11 cellular contexts compared by ENCODE assay signal in the genomic region with DNA sequence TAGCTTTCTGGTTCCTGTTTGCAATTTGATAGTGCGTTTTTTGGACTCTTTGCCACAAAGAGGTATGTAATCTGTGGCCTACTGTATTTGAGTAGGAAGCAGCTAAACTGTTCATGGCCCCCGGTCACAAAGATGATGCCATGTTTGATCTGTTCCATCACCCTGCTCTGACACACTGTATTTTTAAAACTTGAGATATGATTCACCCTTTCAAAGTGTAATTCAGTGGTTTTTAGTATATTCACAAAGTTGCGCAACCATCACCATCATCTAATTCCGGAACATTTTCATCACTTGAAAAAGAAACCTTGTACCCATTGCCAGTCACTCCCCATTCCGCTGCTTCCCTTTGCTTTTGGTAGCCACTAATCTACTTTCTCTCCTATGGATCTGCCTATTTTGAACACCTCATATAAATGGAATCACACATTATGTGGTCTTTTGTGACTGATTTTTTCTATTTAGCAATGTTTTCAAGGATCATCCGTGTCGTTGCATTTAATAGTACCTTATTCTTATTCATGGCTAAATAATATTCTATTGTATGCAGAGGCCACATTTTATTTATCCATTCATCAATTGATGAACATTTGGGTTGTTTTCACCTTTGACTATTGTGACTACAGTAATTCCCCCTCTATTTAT.
DNase-seq lines count a peak whose midpoint lies in the region; ATAC-seq and TF ChIP-seq lines count a peak whose summit lies in the region.
"Had no signal": no experiment of that assay in that cellular context is flagged by ENCODE, and none has a peak within 500 bp of the region (broad histone marks: within the 10 kb centered on the region; RNA-seq: fewer than 3 reads in every experiment).

No MANE protein-coding gene starts in this region.

- H3K27ac Mint-ChIP-seq in CD4-positive, alpha-beta memory T cell = no peak overlapping the region
- H3K27ac Mint-ChIP-seq: CD8-positive, alpha-beta T cell had no signal

- peak; percentile 16 for DNase-seq in stimulated activated CD4-positive, alpha-beta T cell treated with anti-CD3 and anti-CD28 coated beads, Interleukin-15, amount 100 ng/mL, for 24 hours
- DNase-seq in stimulated activated CD4-positive, alpha-beta T cell treated with anti-CD3 and anti-CD28 coated beads, Interleukin-4, amount 100 ng/mL, for 1 hour = no peak
- no peak for DNase-seq in SJSA1 (ENCODE audit: low read depth in 1 of 2, low spot score in 2 of 2)
- DNase-seq in fibroblast of mammary gland (ENCODE audit: low read depth) = peak; percentile 95
- no peak for DNase-seq in NCI-H2029 treated with DMSO at 0.1 percent for 48 hours (lab: John Stamatoyannopoulos, UW)
- DNase-seq in aorta = no peak
- DNase-seq in CD4-positive, alpha-beta memory T cell = no peak
- DNase-seq: CD8-positive, alpha-beta T cell; left colon; NCI-H1092 treated with DMSO at 0.1 percent for 48 hours had no signal

- CTCF ChIA-PET in CD4-positive, alpha-beta memory T cell (lab: Charles Lee; ENCODE audit: partially characterized antibody) = no interaction called here

- peaks cover 0 to 11% (median 7%) of the 10 kb centered on the region in 8 donors for H3K9me3 Mint-ChIP-seq in CD4-positive, alpha-beta memory T cell

- H3K4me3 ChIP-seq in SJSA1 = no peak overlapping the region
- H3K4me3 ChIP-seq in fibroblast of mammary gland (ENCODE audit: control insufficient read depth, low read depth, low read length) = no peak overlapping the region
- H3K4me3 ChIP-seq in aorta (ENCODE audit: low read length in 2 of 2) = no peak overlapping the region
- H3K4me3 ChIP-seq in CD4-positive, alpha-beta memory T cell (ENCODE audit: low read length in 2 of 2) = no peak overlapping the region

- intact Hi-C loops in aorta (cut with DNase I) = no loop called here
- intact Hi-C loops in CD4-positive, alpha-beta memory T cell (cut with micrococcal nuclease) = no loop called here

- peaks cover 21% of the 10 kb centered on the region for H3K4me1 ChIP-seq in SJSA1 (replicated peaks)
- H3K4me1 ChIP-seq in aorta (ENCODE audit: control insufficient read depth in 1 of 2, insufficient read depth in 2 of 2, low read length in 2 of 2) = no peaks in the 10 kb centered on the region
- H3K4me1 ChIP-seq in CD4-positive, alpha-beta memory T cell (ENCODE audit: insufficient read depth, low read length) = no peaks in the 10 kb centered on the region

- H3K27ac ChIP-seq in SJSA1 (peak overlapping the region; percentile 73), aorta (ENCODE audit: low read depth in 1 of 2, low read length in 2 of 2) (no peak overlapping the region)
- H3K27ac ChIP-seq in CD4-positive, alpha-beta memory T cell (ENCODE audit: low read depth, low read length) = no peak overlapping the region

- ATAC-seq in HG02840 (IDR thresholded peaks at IDR 0.05; ENCODE audit: low FRiP score, unreplicated experiment) (no peak), aorta (ENCODE audit: low FRiP score) (no peak)
- ATAC-seq: CD8-positive, alpha-beta T cell; left colon had no signal

- TF ChIP-seq CTCF in fibroblast of mammary gland (conservative IDR thresholded peaks at IDR 0.05; ENCODE audit: control insufficient read depth, insufficient read depth, low read depth, low read length) = no peak

- peaks cover 0 to 2% (median 0%) of the 10 kb centered on the region in 4 donors for H3K4me1 Mint-ChIP-seq in CD4-positive, alpha-beta memory T cell

- no peaks in the 10 kb centered on the region for H3K27me3 ChIP-seq in SJSA1 (replicated peaks)
- no peaks in the 10 kb centered on the region for H3K27me3 ChIP-seq in aorta (ENCODE audit: control insufficient read depth in 1 of 2, insufficient read depth in 2 of 2, low read length in 1 of 2)
- no peaks in the 10 kb centered on the region for H3K27me3 ChIP-seq in CD4-positive, alpha-beta memory T cell (ENCODE audit: insufficient read depth, low read length)

- WGBS in aorta, 2 donors = 94 to 95% methylated on average over 7 of the region's 7 CpGs

- H3K36me3 Mint-ChIP-seq in CD4-positive, alpha-beta memory T cell = peaks cover 0 to 2% of the 10 kb centered on the region in 2 donors

- peaks cover 6% of the 10 kb centered on the region; the same call in 1 of the 2 replicates for H3K9me3 ChIP-seq in SJSA1 (replicated peaks)
- no peaks in the 10 kb centered on the region for H3K9me3 ChIP-seq in aorta (ENCODE audit: control insufficient read depth, low read length)
- H3K9me3 ChIP-seq in CD4-positive, alpha-beta memory T cell (ENCODE audit: control insufficient read depth in 1 of 2, low read length in 2 of 2) = no peaks in the 10 kb centered on the region

- H3K4me3 Mint-ChIP-seq in CD4-positive, alpha-beta memory T cell = no peak overlapping the region
- H3K4me3 Mint-ChIP-seq: CD8-positive, alpha-beta T cell had no signal

- POLR2A ChIA-PET in CD4-positive, alpha-beta memory T cell (lab: Charles Lee; ENCODE audit: partially characterized antibody) = no interaction called here

- H3K36me3 ChIP-seq in SJSA1 = no peaks in the 10 kb centered on the region
- H3K36me3 ChIP-seq in aorta (ENCODE audit: control insufficient read depth in 1 of 2, insufficient read depth in 2 of 2, low read length in 1 of 2) = no peaks in the 10 kb centered on the region
- H3K36me3 ChIP-seq in CD4-positive, alpha-beta memory T cell (ENCODE audit: insufficient read depth, low read length) = no peaks in the 10 kb centered on the region

- H3K27me3 Mint-ChIP-seq in CD4-positive, alpha-beta memory T cell = no peaks in the 10 kb centered on the region

Comparison
In these comparisons a context has a peak if more than half of its experiments do, and no peak if none do; other contexts are left out.
1. DNase-seq: peak in stimulated activated CD4-positive, alpha-beta T cell treated with anti-CD3 and anti-CD28 coated beads, Interleukin-15, amount 100 ng/mL, for 24 hours (single experiment) and fibroblast of mammary gland (single experiment); none in stimulated activated CD4-positive, alpha-beta T cell treated with anti-CD3 and anti-CD28 coated beads, Interleukin-4, amount 100 ng/mL, for 1 hour (single experiment), SJSA1 (0 of 2), NCI-H2029 treated with DMSO at 0.1 percent for 48 hours (single experiment), aorta (0 of 2) and CD4-positive, alpha-beta memory T cell (0 of 5).